1 cellular context compared by ENCODE assay signal in genomic region chr16:69150146-69150865, GRCh38.
TF ChIP-seq lines count a peak whose summit lies in the region.

No MANE protein-coding gene starts in this region.

TF ChIP-seq in HepG2, 621 proteins besides CTCF, POLR2A, EP300 and RAD21 (continued from another document):
- TF ChIP-seq, protein P1, sequence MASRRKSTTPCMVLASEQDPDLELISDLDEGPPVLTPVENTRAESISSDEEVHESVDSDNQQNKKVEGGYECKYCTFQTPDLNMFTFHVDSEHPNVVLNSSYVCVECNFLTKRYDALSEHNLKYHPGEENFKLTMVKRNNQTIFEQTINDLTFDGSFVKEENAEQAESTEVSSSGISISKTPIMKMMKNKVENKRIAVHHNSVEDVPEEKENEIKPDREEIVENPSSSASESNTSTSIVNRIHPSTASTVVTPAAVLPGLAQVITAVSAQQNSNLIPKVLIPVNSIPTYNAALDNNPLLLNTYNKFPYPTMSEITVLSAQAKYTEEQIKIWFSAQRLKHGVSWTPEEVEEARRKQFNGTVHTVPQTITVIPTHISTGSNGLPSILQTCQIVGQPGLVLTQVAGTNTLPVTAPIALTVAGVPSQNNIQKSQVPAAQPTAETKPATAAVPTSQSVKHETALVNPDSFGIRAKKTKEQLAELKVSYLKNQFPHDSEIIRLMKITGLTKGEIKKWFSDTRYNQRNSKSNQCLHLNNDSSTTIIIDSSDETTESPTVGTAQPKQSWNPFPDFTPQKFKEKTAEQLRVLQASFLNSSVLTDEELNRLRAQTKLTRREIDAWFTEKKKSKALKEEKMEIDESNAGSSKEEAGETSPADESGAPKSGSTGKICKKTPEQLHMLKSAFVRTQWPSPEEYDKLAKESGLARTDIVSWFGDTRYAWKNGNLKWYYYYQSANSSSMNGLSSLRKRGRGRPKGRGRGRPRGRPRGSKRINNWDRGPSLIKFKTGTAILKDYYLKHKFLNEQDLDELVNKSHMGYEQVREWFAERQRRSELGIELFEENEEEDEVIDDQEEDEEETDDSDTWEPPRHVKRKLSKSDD (CRISPR knock-in tag; IDR thresholded peaks at IDR 0.05; ENCODE audit: low read depth): no peak
- TF ChIP-seq PLRG1 (conservative IDR thresholded peaks at IDR 0.05) (no peak), ZNF644 (CRISPR knock-in tag; IDR thresholded peaks at IDR 0.05; ENCODE audit: low read depth) (no peak), GATAD2A (CRISPR knock-in tag; IDR thresholded peaks at IDR 0.05) (0 out of 2 replicates have a peak, but pooled peaks have one; percentile 16), DR1 (CRISPR knock-in tag; IDR thresholded peaks at IDR 0.05) (no peak), CHCHD3 (CRISPR knock-in tag; IDR thresholded peaks at IDR 0.05) (no peak), ZBTB25 (CRISPR knock-in tag; IDR thresholded peaks at IDR 0.05) (no peak)
- TF ChIP-seq, protein P2, sequence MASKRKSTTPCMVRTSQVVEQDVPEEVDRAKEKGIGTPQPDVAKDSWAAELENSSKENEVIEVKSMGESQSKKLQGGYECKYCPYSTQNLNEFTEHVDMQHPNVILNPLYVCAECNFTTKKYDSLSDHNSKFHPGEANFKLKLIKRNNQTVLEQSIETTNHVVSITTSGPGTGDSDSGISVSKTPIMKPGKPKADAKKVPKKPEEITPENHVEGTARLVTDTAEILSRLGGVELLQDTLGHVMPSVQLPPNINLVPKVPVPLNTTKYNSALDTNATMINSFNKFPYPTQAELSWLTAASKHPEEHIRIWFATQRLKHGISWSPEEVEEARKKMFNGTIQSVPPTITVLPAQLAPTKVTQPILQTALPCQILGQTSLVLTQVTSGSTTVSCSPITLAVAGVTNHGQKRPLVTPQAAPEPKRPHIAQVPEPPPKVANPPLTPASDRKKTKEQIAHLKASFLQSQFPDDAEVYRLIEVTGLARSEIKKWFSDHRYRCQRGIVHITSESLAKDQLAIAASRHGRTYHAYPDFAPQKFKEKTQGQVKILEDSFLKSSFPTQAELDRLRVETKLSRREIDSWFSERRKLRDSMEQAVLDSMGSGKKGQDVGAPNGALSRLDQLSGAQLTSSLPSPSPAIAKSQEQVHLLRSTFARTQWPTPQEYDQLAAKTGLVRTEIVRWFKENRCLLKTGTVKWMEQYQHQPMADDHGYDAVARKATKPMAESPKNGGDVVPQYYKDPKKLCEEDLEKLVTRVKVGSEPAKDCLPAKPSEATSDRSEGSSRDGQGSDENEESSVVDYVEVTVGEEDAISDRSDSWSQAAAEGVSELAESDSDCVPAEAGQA (IDR thresholded peaks at IDR 0.05; ENCODE audit: low read depth): no peak
- TF ChIP-seq, protein P2 (CRISPR knock-in tag; IDR thresholded peaks at IDR 0.05; ENCODE audit: borderline replicate concordance): no peak
